ENCODE assay signal across 14 cellular contexts in the genomic region with DNA sequence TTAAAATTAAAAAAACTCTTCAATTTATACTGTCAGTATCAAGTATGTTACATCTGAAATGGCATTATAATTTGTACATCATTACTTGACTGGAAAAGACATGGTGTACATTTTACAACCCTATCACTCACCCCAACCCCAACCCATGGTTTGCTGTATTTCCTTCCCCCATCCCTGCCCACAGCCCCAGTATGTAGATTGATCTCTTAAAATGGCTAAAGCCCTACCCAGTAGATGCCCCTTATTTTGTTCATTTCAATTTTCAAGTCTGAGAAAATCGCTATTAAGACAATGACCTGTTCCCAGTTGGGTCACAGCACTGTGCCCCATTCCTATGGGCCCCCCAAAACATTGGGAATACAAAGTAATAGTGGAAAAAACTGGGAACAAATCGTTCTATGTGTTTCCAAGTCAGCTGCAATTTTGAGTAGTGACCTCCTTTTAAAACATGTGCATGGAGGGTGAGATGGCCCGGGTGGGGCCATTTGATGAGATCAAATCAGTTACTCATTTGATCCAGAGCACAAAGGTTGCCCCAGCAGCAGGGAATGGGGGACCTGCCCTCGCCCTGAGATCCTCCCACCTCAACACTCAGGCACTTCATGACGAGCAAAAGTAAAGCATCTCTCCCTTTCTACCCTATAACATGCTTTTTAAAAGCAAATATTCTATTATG. TPM values are rescaled to one million over a fixed set of nuclear protein-coding genes. Genes with fewer than 3 reads are reported as not detected.
DNase-seq lines count a peak whose midpoint lies in the region; ATAC-seq and TF ChIP-seq lines count a peak whose summit lies in the region.
"Had no signal": no experiment of that assay in that cellular context is flagged by ENCODE, and none has a peak within 500 bp of the region (broad histone marks: within the 10 kb centered on the region; RNA-seq: fewer than 3 reads in every experiment).

No MANE protein-coding gene starts in this region.

- H3K4me1 Mint-ChIP-seq in activated T-cell treated with anti-CD3 and anti-CD28 coated beads, Interleukin-2, amount 50 U/mL, for 72 hours (ENCODE audit: low read depth) = peaks cover 98% of the 10 kb centered on the region
- H3K4me1 Mint-ChIP-seq in type B pancreatic cell (ENCODE audit: unreplicated experiment) (peaks cover 60% of the 10 kb centered on the region), nephron progenitor cell (peaks cover 61% of the 10 kb centered on the region), neural progenitor cell (peaks cover 40% of the 10 kb centered on the region)

- H3K9me3 Mint-ChIP-seq in activated T-cell treated with anti-CD3 and anti-CD28 coated beads, Interleukin-2, amount 50 U/mL, for 72 hours = no peaks in the 10 kb centered on the region
- H3K9me3 Mint-ChIP-seq in type B pancreatic cell (no peaks in the 10 kb centered on the region), nephron progenitor cell (no peaks in the 10 kb centered on the region), neural progenitor cell (peaks cover 2% of the 10 kb centered on the region)

- H3K4me3 ChIP-seq in SU-DHL-6 (ENCODE audit: insufficient read depth, low read length, poor library complexity, severe bottlenecking) (peak overlapping the region; percentile 33), neural progenitor cell (no peak overlapping the region)
- H3K4me3 ChIP-seq: GM23248, spleen, upper lobe of left lung had no signal

- TF ChIP-seq CTCF in SU-DHL-6 (IDR thresholded peaks at IDR 0.05; ENCODE audit: insufficient read depth, low read length, poor library complexity, severe bottlenecking) = no peak
- TF ChIP-seq CTCF in type B pancreatic cell (conservative IDR thresholded peaks at IDR 0.05) = no peak
- no peak for TF ChIP-seq CTCF in nephron progenitor cell (IDR thresholded peaks at IDR 0.05)
- no peak for TF ChIP-seq CTCF in neural progenitor cell (IDR thresholded peaks at IDR 0.05)

- H2AFZ ChIP-seq in SU-DHL-6 (ENCODE audit: low read depth, low read length, severe bottlenecking) = no peak overlapping the region
- no peak overlapping the region for H2AFZ ChIP-seq in neural progenitor cell (replicated peaks)
- H2AFZ ChIP-seq: GM23248 had no signal

- no peak for DNase-seq in activated T-cell treated with anti-CD3 and anti-CD28 coated beads, Interleukin-2, amount 50 U/mL, for 72 hours
- DNase-seq in activated T-cell treated with anti-CD3 and anti-CD28 coated beads, Interleukin-2, amount 50 U/mL, for 48 hours = no peak
- DNase-seq in erythroblast (lab: John Stamatoyannopoulos, UW) (peak; percentile 26 to 42), type B pancreatic cell (ENCODE audit: extremely low spot score, unreplicated experiment) (no peak), nephron progenitor cell (no peak), neural progenitor cell (ENCODE audit: low spot score) (no peak)
- DNase-seq: DMS53, GM23248, left cardiac atrium, NCI-H1092, spleen, upper lobe of left lung had no signal

- peaks cover 12% of the 10 kb centered on the region for H3K4me1 ChIP-seq in neural progenitor cell

- H3K36me3 ChIP-seq in SU-DHL-6 (ENCODE audit: low read length) = peaks cover 13% of the 10 kb centered on the region; the same call in 1 of the 2 replicates
- no peaks in the 10 kb centered on the region for H3K36me3 ChIP-seq in neural progenitor cell

- H3K27me3 ChIP-seq in SU-DHL-6 (ENCODE audit: low read length) (no peaks in the 10 kb centered on the region), neural progenitor cell (no peaks in the 10 kb centered on the region)
- H3K27me3 ChIP-seq: spleen, upper lobe of left lung had no signal

- H3K79me2 ChIP-seq in SU-DHL-6 (ENCODE audit: insufficient read depth, low read length) (peaks cover 88% of the 10 kb centered on the region), neural progenitor cell (ENCODE audit: low read depth) (peaks cover 96% of the 10 kb centered on the region)

- no peak for TF ChIP-seq POLR2A in erythroblast (IDR thresholded peaks at IDR 0.05; ENCODE audit: low read length)

- H3K9ac ChIP-seq in SU-DHL-6 (ENCODE audit: low read length) (peak overlapping the region; percentile 45), neural progenitor cell (no peak overlapping the region)
- H3K9ac ChIP-seq: GM23248 had no signal

- H3K27me3 Mint-ChIP-seq in activated T-cell treated with anti-CD3 and anti-CD28 coated beads, Interleukin-2, amount 50 U/mL, for 72 hours (ENCODE audit: low read depth) = no peaks in the 10 kb centered on the region
- H3K27me3 Mint-ChIP-seq in type B pancreatic cell (no peaks in the 10 kb centered on the region), nephron progenitor cell (ENCODE audit: low read depth, poor library complexity) (peaks cover 4% of the 10 kb centered on the region), neural progenitor cell (ENCODE audit: insufficient read depth, low read depth) (peaks cover 2% of the 10 kb centered on the region)

- H3K27ac ChIP-seq in SU-DHL-6 (ENCODE audit: low read depth, low read length) (peak overlapping the region; percentile 96), neural progenitor cell (no peak overlapping the region)
- H3K27ac ChIP-seq: GM23248, upper lobe of left lung had no signal

- H3K4me2 ChIP-seq in SU-DHL-6 (ENCODE audit: low read depth, low read length, poor library complexity, severe bottlenecking) (peak overlapping the region; percentile 76), neural progenitor cell (no peak overlapping the region)

- ATAC-seq in activated T-cell treated with anti-CD3 and anti-CD28 coated beads, Interleukin-2, amount 50 U/mL, for 72 hours (replicated peaks in 1 of 2) = no peak
- no peak for ATAC-seq in GM21515 (IDR thresholded peaks at IDR 0.05; ENCODE audit: unreplicated experiment)
- ATAC-seq: left cardiac atrium had no signal

- H3K9me3 ChIP-seq in SU-DHL-6 (ENCODE audit: insufficient read depth, low read length) = no peaks in the 10 kb centered on the region
- H3K9me3 ChIP-seq in neural progenitor cell (ENCODE audit: low read depth) = no peaks in the 10 kb centered on the region
- H3K9me3 ChIP-seq: spleen, upper lobe of left lung had no signal

- H4K20me1 ChIP-seq in SU-DHL-6 (ENCODE audit: low read depth, low read length) (peaks cover 4% of the 10 kb centered on the region; the same call in 1 of the 2 replicates), neural progenitor cell (ENCODE audit: low read depth) (peaks cover 77% of the 10 kb centered on the region)

- H3K36me3 Mint-ChIP-seq in activated T-cell treated with anti-CD3 and anti-CD28 coated beads, Interleukin-2, amount 50 U/mL, for 72 hours (ENCODE audit: insufficient read depth in 2 of 2) = peaks cover 7 to 37% of the 10 kb centered on the region in 2 donors
- H3K36me3 Mint-ChIP-seq in type B pancreatic cell (peaks cover 47% of the 10 kb centered on the region), nephron progenitor cell (ENCODE audit: low read depth) (peaks cover 15% of the 10 kb centered on the region), neural progenitor cell (peaks cover 28% of the 10 kb centered on the region)

- peak overlapping the region; percentile 94 for H3K27ac Mint-ChIP-seq in activated T-cell treated with anti-CD3 and anti-CD28 coated beads, Interleukin-2, amount 50 U/mL, for 72 hours
- H3K27ac Mint-ChIP-seq in type B pancreatic cell = peak overlapping the region; percentile 92
- H3K27ac Mint-ChIP-seq in nephron progenitor cell = no peak overlapping the region
- no peak overlapping the region for H3K27ac Mint-ChIP-seq in neural progenitor cell

- H3F3A ChIP-seq in SU-DHL-6 (ENCODE audit: insufficient read depth) (peaks cover 86% of the 10 kb centered on the region), neural progenitor cell (ENCODE audit: low read depth) (no peaks in the 10 kb centered on the region)

- peak overlapping the region; percentile 53 to 71 for H3K4me3 Mint-ChIP-seq in activated T-cell treated with anti-CD3 and anti-CD28 coated beads, Interleukin-2, amount 50 U/mL, for 72 hours
- peak overlapping the region; percentile 39 for H3K4me3 Mint-ChIP-seq in type B pancreatic cell
- no peak overlapping the region for H3K4me3 Mint-ChIP-seq in nephron progenitor cell
- no peak overlapping the region for H3K4me3 Mint-ChIP-seq in neural progenitor cell

- no peaks in the 10 kb centered on the region for H3K9me2 ChIP-seq in SU-DHL-6 (replicated peaks; ENCODE audit: insufficient read depth, low read length)

RNA-seq across cellular contexts. Expression of a gene that starts 13.3 kb away (rescaled TPM):
- 100 to 1,000 TPM; 167 to 177 TPM for total RNA-seq in activated T-cell treated with anti-CD3 and anti-CD28 coated beads, Interleukin-2, amount 50 U/mL, for 72 hours
- 166 and 349 TPM in 2 replicates for total RNA-seq in type B pancreatic cell (ENCODE audit: low replicate concordance)
- total RNA-seq in neural progenitor cell (ENCODE audit: low replicate concordance) = 52.0 and 61.4 TPM in 2 replicates

Comparison
In these comparisons a context has a peak if more than half of its experiments do, and no peak if none do; other contexts are left out.
1. DNase-seq: peak in erythroblast (2 of 2); none in activated T-cell treated with anti-CD3 and anti-CD28 coated beads, Interleukin-2, amount 50 U/mL, for 72 hours (0 of 2), activated T-cell treated with anti-CD3 and anti-CD28 coated beads, Interleukin-2, amount 50 U/mL, for 48 hours (0 of 2), type B pancreatic cell (single experiment), nephron progenitor cell (single experiment) and neural progenitor cell (single experiment).
2. H3K27ac Mint-ChIP-seq: peak in activated T-cell treated with anti-CD3 and anti-CD28 coated beads, Interleukin-2, amount 50 U/mL, for 72 hours (single experiment) and type B pancreatic cell (single experiment); none in nephron progenitor cell (single experiment) and neural progenitor cell (single experiment).
3. H3K4me3 Mint-ChIP-seq: peak in activated T-cell treated with anti-CD3 and anti-CD28 coated beads, Interleukin-2, amount 50 U/mL, for 72 hours (2 of 2) and type B pancreatic cell (single experiment); none in nephron progenitor cell (single experiment) and neural progenitor cell (single experiment).